ENCODE assay signal across 8 cellular contexts in the genomic region with DNA sequence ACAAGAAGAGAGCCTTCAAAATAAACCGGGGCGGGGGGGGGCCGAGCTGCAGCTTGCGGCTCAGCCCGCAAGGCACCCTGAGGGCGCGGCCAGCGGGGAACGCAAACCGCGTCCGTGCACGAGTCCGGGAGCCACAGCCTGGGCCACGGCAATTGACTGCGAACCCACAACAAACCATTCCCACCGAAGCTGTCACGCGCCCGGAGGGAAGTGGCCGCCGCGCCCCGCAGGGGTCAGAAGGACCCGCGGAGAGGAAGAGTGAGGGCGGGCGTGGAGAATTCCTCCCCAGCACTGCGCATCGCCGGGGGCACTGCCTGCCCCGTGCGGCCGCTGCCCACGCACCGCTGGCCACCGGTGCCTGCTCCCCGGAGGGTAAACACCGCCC. TPM values are rescaled to one million over a fixed set of nuclear protein-coding genes. Genes with fewer than 3 reads are reported as not detected.
DNase-seq lines count a peak whose midpoint lies in the region; ATAC-seq and TF ChIP-seq lines count a peak whose summit lies in the region.

No MANE protein-coding gene starts in this region.

- no peaks in the 10 kb centered on the region; the same call in 1 of the 2 replicates for H3K9me3 ChIP-seq in AG04450 (ENCODE audit: control insufficient read depth, insufficient read depth, low read length)
- H3K9me3 ChIP-seq in OCI-LY7 (ENCODE audit: low read length), result no peaks in the 10 kb centered on the region

- POLR2A ChIA-PET in AG04450 (lab: Yijun Ruan, JAX) (interaction anchor here (0.6 to 1.5 kb wide), 9 partner anchors 11 to 863 kb away, joined by 3 to 6 read pairs (median 4); partner anchors contain the start of gene ZNF644), OCI-LY7 (lab: Charles Lee) (no interaction called here)

- H3K9me3 Mint-ChIP-seq in brain, result peaks cover 0 to 4% (median 0%) of the 10 kb centered on the region in 5 experiments
- H3K9me3 Mint-ChIP-seq in stimulated activated memory B cell treated with anti-CD40 and anti-IgM and Interleukin-4, amounts not matched to agents 10 μg/mL and 1 μg/mL and 100 μg/mL, for 72 hours, result no peaks in the 10 kb centered on the region

- H3K4me1 Mint-ChIP-seq in brain, result peaks cover 27% of the 10 kb centered on the region
- peaks cover 25% of the 10 kb centered on the region for H3K4me1 Mint-ChIP-seq in stimulated activated memory B cell treated with anti-CD40 and anti-IgM and Interleukin-4, amounts not matched to agents 10 μg/mL and 1 μg/mL and 100 μg/mL, for 72 hours

- H3K27ac Mint-ChIP-seq in brain, result peak overlapping the region in 4 of 5 experiments; percentile 63 to 94 (median 84)
- H3K27ac Mint-ChIP-seq in stimulated activated memory B cell treated with anti-CD40 and anti-IgM and Interleukin-4, amounts not matched to agents 10 μg/mL and 1 μg/mL and 100 μg/mL, for 72 hours, result peak overlapping the region; percentile 45

- H4K20me1 ChIP-seq in OCI-LY7 (ENCODE audit: insufficient read depth, low read length), result no peaks in the 10 kb centered on the region

- intact Hi-C loops in OCI-LY7 (cut with micrococcal nuclease; ENCODE audit: unreplicated experiment), result no loop called here

- CTCF ChIA-PET in AG04450 (lab: Charles Lee) (interaction anchor here (0.5 to 3.8 kb wide), 4 partner anchors 52 to 378 kb away, joined by 3 to 59 read pairs (median 8); no protein-coding TSS in a partner anchor), OCI-LY7 (lab: Charles Lee; ENCODE audit: unreplicated experiment) (no interaction called here)

- DNase-seq in AG04450 (ENCODE audit: low read depth, low spot score) (no peak), OCI-LY7 (ENCODE audit: low spot score) (no peak), kidney tubule cell (ENCODE audit: low spot score) (peak; percentile 19), NCI-H2171 treated with DMSO at 0.1 percent for 48 hours (lab: John Stamatoyannopoulos, UW) (no peak), MV-4-11 (lab: John Stamatoyannopoulos, UW) (no peak)

- no peaks in the 10 kb centered on the region for H3K9me2 ChIP-seq in OCI-LY7 (ENCODE audit: insufficient read depth, low read length)

- no peak overlapping the region for H2AFZ ChIP-seq in OCI-LY7 (ENCODE audit: low read length)

- peaks cover 33% of the 10 kb centered on the region for H3K27me3 Mint-ChIP-seq in brain
- H3K27me3 Mint-ChIP-seq in stimulated activated memory B cell treated with anti-CD40 and anti-IgM and Interleukin-4, amounts not matched to agents 10 μg/mL and 1 μg/mL and 100 μg/mL, for 72 hours, result peaks cover 47% of the 10 kb centered on the region

- H3K27me3 ChIP-seq in AG04450 (ENCODE audit: control insufficient read depth, insufficient read depth, low read length), result no peaks in the 10 kb centered on the region

- peak; percentile 6 for ATAC-seq in GM21390 (IDR thresholded peaks at IDR 0.05; ENCODE audit: unreplicated experiment)
- no peak for ATAC-seq in stimulated activated memory B cell treated with anti-CD40 and anti-IgM and Interleukin-4, amounts not matched to agents 10 μg/mL and 1 μg/mL and 100 μg/mL, for 72 hours

- H3K4me3 ChIP-seq in AG04450 (ENCODE audit: low read depth, low read length) (peak overlapping the region; percentile 80), OCI-LY7 (ENCODE audit: low read depth, low read length, poor library complexity, severe bottlenecking) (no peak overlapping the region)

- peak overlapping the region; percentile 57 for H3K27ac ChIP-seq in AG04450 (ENCODE audit: low read depth, low read length)
- no peak overlapping the region for H3K27ac ChIP-seq in OCI-LY7 (ENCODE audit: low read depth, low read length, poor library complexity, severe bottlenecking)

- no peaks in the 10 kb centered on the region for H3K79me2 ChIP-seq in OCI-LY7 (ENCODE audit: insufficient read depth, low read depth, low read length)

- no peaks in the 10 kb centered on the region for H3K4me1 ChIP-seq in OCI-LY7 (ENCODE audit: insufficient read depth, low read length, poor library complexity, severe bottlenecking)

- H3K4me2 ChIP-seq in OCI-LY7 (ENCODE audit: low read length), result peak overlapping the region; percentile 64; the same call in 1 of the 2 replicates

- no peak for TF ChIP-seq CTCF in AG04450 (IDR thresholded peaks at IDR 0.05; ENCODE audit: low read depth, low read length)
- TF ChIP-seq CTCF in OCI-LY7 (conservative IDR thresholded peaks at IDR 0.05; ENCODE audit: low read length), result no peak
- TF ChIP-seq CTCF in brain (conservative IDR thresholded peaks at IDR 0.05), result no peak

- no TSS peak for BruUV-seq in OCI-LY7 (replicated peaks; lab: Mats Ljungman, UMichigan)

- no peaks in the 10 kb centered on the region for H3K36me3 Mint-ChIP-seq in brain
- H3K36me3 Mint-ChIP-seq in stimulated activated memory B cell treated with anti-CD40 and anti-IgM and Interleukin-4, amounts not matched to agents 10 μg/mL and 1 μg/mL and 100 μg/mL, for 72 hours, result no peaks in the 10 kb centered on the region

- no peaks in the 10 kb centered on the region for H3K36me3 ChIP-seq in OCI-LY7 (ENCODE audit: insufficient read depth, low read length)

- H3K4me3 Mint-ChIP-seq in brain, result peak overlapping the region; percentile 94 to 99 (median 95)
- peak overlapping the region; percentile 80 for H3K4me3 Mint-ChIP-seq in stimulated activated memory B cell treated with anti-CD40 and anti-IgM and Interleukin-4, amounts not matched to agents 10 μg/mL and 1 μg/mL and 100 μg/mL, for 72 hours

RNA-seq across cellular contexts. Expression of gene TGFBR3, which starts 0.6 kb away (rescaled TPM):
- polyA plus RNA-seq in AG04450 (2011; rRNA removed) (24.2 and 36.5 TPM in 2 replicates), brain (ENCODE audit: insufficient read depth, low read depth, low replicate concordance) (4.0 TPM)
- 88.9 and 89.2 TPM in 2 replicates for polyA minus RNA-seq in AG04450 (2011; rRNA and poly(A)+ RNA removed)
- total RNA-seq in OCI-LY7 (2014; rRNA removed; shearing (Covaris generic)), result not detected in 2 replicates
- not detected in 2 replicates for total RNA-seq in OCI-LY7 (2022)
